Comparison of ENCODE assay signal across 10 cellular contexts in the genomic region with DNA sequence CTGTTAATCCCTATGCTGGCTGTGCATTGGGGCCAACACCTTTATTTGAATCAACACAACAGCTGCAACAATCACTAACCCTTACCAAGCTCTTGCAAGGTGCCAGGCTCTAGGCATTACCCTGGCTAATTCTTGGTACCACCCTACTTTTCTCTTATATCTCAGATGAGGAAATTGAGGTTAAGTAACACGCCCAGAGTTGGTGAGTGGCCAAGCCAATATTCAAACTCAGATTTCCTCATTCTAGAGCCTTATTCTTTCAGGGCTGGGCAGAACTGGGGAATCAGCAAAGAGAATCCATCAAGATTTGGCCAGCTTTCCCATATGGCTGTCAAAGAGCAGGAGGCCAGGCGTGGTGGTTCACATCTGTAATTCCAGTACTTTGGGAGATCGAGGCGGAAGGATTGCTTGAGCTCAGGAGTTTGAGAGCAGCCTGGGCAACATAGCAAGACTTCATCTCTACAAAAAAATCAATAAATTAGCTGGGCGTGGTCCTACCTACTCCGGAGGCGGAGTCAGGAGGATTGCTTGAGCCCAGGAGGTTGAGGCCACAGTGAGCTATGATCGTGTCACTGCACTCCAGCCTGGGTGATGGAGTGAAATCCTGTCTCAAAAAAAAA. TPM values are rescaled to one million over a fixed set of nuclear protein-coding genes. Genes with fewer than 3 reads are reported as not detected.
DNase-seq lines count a peak whose midpoint lies in the region; ATAC-seq and TF ChIP-seq lines count a peak whose summit lies in the region.
"Had no signal": no experiment of that assay in that cellular context is flagged by ENCODE, and none has a peak within 500 bp of the region (broad histone marks: within the 10 kb centered on the region; RNA-seq: fewer than 3 reads in every experiment).

No MANE protein-coding gene starts in this region.

- peak; percentile 68 for ATAC-seq in DND-41 (ENCODE audit: insufficient read depth, low read depth)
- peak; percentile 71 to 79 (median 78) for ATAC-seq in T-cell (replicated peaks in 1 of 4)
- ATAC-seq in GM21423 (IDR thresholded peaks at IDR 0.05; ENCODE audit: unreplicated experiment) = no peak

- H2AFZ ChIP-seq in DND-41 (ENCODE audit: low read depth, low read length) = no peak overlapping the region

- H3K4me3 ChIP-seq in DND-41 (ENCODE audit: low read depth in 1 of 2, low read length in 2 of 2) = no peak overlapping the region

- H3K9me3 Mint-ChIP-seq in T-cell (no peaks in the 10 kb centered on the region), immature natural killer cell (peaks cover 0 to 2% (median 0%) of the 10 kb centered on the region in 6 donors)

- H3K36me3 Mint-ChIP-seq in T-cell = no peaks in the 10 kb centered on the region
- peaks cover 0 to 13% (median 10%) of the 10 kb centered on the region in 3 donors for H3K36me3 Mint-ChIP-seq in immature natural killer cell

- H3K4me1 Mint-ChIP-seq in T-cell (peaks cover 72 to 84% (median 80%) of the 10 kb centered on the region in 3 donors), immature natural killer cell (peaks cover 94 to 98% of the 10 kb centered on the region in 2 donors)

- no peak overlapping the region for H3K4me2 ChIP-seq in DND-41 (ENCODE audit: insufficient read depth, low read length)

- no peaks in the 10 kb centered on the region for H3K27me3 ChIP-seq in DND-41 (ENCODE audit: insufficient read depth, low read length, poor library complexity)

- H3K9ac ChIP-seq in DND-41 (ENCODE audit: low read depth, low read length) = no peak overlapping the region

- H3K79me2 ChIP-seq in DND-41 (ENCODE audit: insufficient read depth, low read length) = no peaks in the 10 kb centered on the region

- H3K4me3 Mint-ChIP-seq in T-cell (peak overlapping the region in 2 of 3 donors; percentile 38 to 57), immature natural killer cell (peak overlapping the region; percentile 73 to 85 (median 80))

- H3K36me3 ChIP-seq in DND-41 (ENCODE audit: insufficient read depth, low read length) = no peaks in the 10 kb centered on the region

- peak; percentile 31 for DNase-seq in Ammon's horn (ENCODE audit: low spot score)
- DNase-seq in DND-41 = no peak
- DNase-seq in T-cell = peak in 19 of 34 experiments; percentile 7 to 30 (median 15)
- peak; percentile 21 to 39 (median 22) for DNase-seq in immature natural killer cell
- no peak for DNase-seq in NCI-H1092 (lab: John Stamatoyannopoulos, UW)
- DNase-seq in NAMALWA (ENCODE audit: low spot score) = no peak
- no peak for DNase-seq in pons (ENCODE audit: low spot score)
- DNase-seq: activated CD4-positive, alpha-beta T cell treated with anti-CD3 and anti-CD28 coated beads for 4 hours; NCI-H2227 treated with DMSO at 0.1 percent for 48 hours had no signal

- no peaks in the 10 kb centered on the region; the same call in 1 of the 2 replicates for H4K20me1 ChIP-seq in DND-41 (ENCODE audit: insufficient read depth, low read length)

- peaks cover 14% of the 10 kb centered on the region for H3K4me1 ChIP-seq in DND-41 (ENCODE audit: insufficient read depth, low read length)

- peak overlapping the region; percentile 68 to 89 for H3K27ac Mint-ChIP-seq in T-cell
- H3K27ac Mint-ChIP-seq in immature natural killer cell = peak overlapping the region; percentile 75 to 94 (median 86)

- POLR2A ChIA-PET in T-cell (lab: Charles Lee) = interaction anchor here (0.6 to 0.7 kb wide), 4 partner anchors 13 to 126 kb away, joined by 3 to 5 read pairs (median 3); no protein-coding TSS in a partner anchor

- H3K27ac ChIP-seq in DND-41 (ENCODE audit: low read length) = no peak overlapping the region

- no peaks in the 10 kb centered on the region for H3K9me3 ChIP-seq in DND-41 (ENCODE audit: insufficient read depth, low read length, severe bottlenecking)

- CTCF ChIA-PET in T-cell (lab: Charles Lee) = interaction anchor here in 1 of 2 donors (0.6 to 1.1 kb wide), 4 partner anchors 12 to 956 kb away, joined by 3 to 7 read pairs (median 4); no protein-coding TSS in a partner anchor

- no peak for TF ChIP-seq CTCF in DND-41 (IDR thresholded peaks at IDR 0.05; ENCODE audit: borderline replicate concordance, extremely low read depth, low read length, poor library complexity, severe bottlenecking)

- no peaks in the 10 kb centered on the region for H3K27me3 Mint-ChIP-seq in T-cell
- H3K27me3 Mint-ChIP-seq in immature natural killer cell (ENCODE audit: low read depth in 3 of 3) = peaks cover 0 to 4% (median 3%) of the 10 kb centered on the region in 3 donors

RNA-seq across cellular contexts. Expression of a gene that starts 23.7 kb away (rescaled TPM):
- total RNA-seq in T-cell = 10 to 100 TPM; 14.5 to 22.9 (median 17.8) TPM
- polyA plus RNA-seq in immature natural killer cell = 10 to 100 TPM; 15.0 to 18.7 (median 15.3) TPM

RNA-seq across cellular contexts. Expression of a gene that starts 24.1 kb away (rescaled TPM):
- total RNA-seq in T-cell = 10 to 100 TPM in 1 of 5 donors, 1 to 10 TPM in 4; 4.4 to 10.5 (median 7.0) TPM
- polyA plus RNA-seq in immature natural killer cell = 1 to 10 TPM in 2 of 3 donors, under 1 TPM in 1; 0.88 to 4.8 (median 3.5) TPM

Comparison
In these comparisons a context has a peak if more than half of its experiments do, and no peak if none do; other contexts are left out.
1. DNase-seq: peak in Ammon's horn (single experiment), T-cell (19 of 34) and immature natural killer cell (3 of 3); none in DND-41 (single experiment), NCI-H1092 (single experiment), NAMALWA (single experiment) and pons (single experiment).